Comparison of ENCODE assay signal across 24 cellular contexts in genomic region chr12:48580831-48581230, GRCh38. TPM values are rescaled to one million over a fixed set of nuclear protein-coding genes. Genes with fewer than 3 reads are reported as not detected.
"Had no signal": no experiment of that assay in that cellular context is flagged by ENCODE, and none has a peak within 500 bp of the region (broad histone marks: within the 10 kb centered on the region; RNA-seq: fewer than 3 reads in every experiment).

No MANE protein-coding gene starts in this region.

- H3K4me1 ChIP-seq: esophagus muscularis mucosa, parathyroid adenoma, stomach, testis, upper lobe of right lung had no signal

- H2AFZ ChIP-seq: parathyroid adenoma had no signal

- H3K27me3 ChIP-seq: testis, upper lobe of right lung had no signal

- ATAC-seq: activated CD4-positive, alpha-beta T cell treated with anti-CD3 and anti-CD28 coated beads for 36 hours; activated naive CD4-positive, alpha-beta T cell treated with anti-CD3 and anti-CD28 coated beads, Interleukin-2, amount 50 U/mL, for 72 hours; natural killer cell; upper lobe of right lung had no signal

- H3K4me3 ChIP-seq: esophagus muscularis mucosa, stomach, testis, upper lobe of right lung had no signal

- H3K27ac ChIP-seq: esophagus muscularis mucosa, neutrophil, parathyroid adenoma, stomach, testis, upper lobe of right lung, WERI-Rb-1 had no signal

- H3K9ac ChIP-seq: parathyroid adenoma had no signal

- FAIRE-seq: colon had no signal

- H3K36me3 ChIP-seq: esophagus muscularis mucosa, neutrophil, stomach, upper lobe of right lung, WERI-Rb-1 had no signal

- H3K79me2 ChIP-seq: parathyroid adenoma had no signal

- DNase-seq: activated CD4-positive, alpha-beta memory T cell treated with anti-CD3 and anti-CD28 coated beads, Interleukin-2, amount 10 ng/mL, durations not matched to agents 7 days and 5 days; activated CD4-positive, alpha-beta T cell treated with anti-CD3 and anti-CD28 coated beads for 36 hours; activated effector memory CD4-positive, alpha-beta T cell treated with Interleukin-2 at 50 U/mL for 16 hours; activated T-cell treated with anti-CD3 and anti-CD28 coated beads, Interleukin-2, amount 50 U/mL, for 24 hours; caudate nucleus; hypothalamus; kidney glomerular epithelial cell; mesendoderm; natural killer cell; stimulated activated CD4-positive, alpha-beta T cell treated with anti-CD3 and anti-CD28 coated beads, Interleukin-12 subunit alpha, Interleukin-12 subunit beta, amount 100 ng/mL, for 4 hours; stimulated activated CD4-positive, alpha-beta T cell treated with anti-CD3 and anti-CD28 coated beads, Interleukin-2, amount 100 ng/mL, for 24 hours; stomach; T-helper 9 cell; testis; upper lobe of right lung; WERI-Rb-1 had no signal

- H3K9me3 ChIP-seq: esophagus muscularis mucosa, neutrophil, stomach, testis, upper lobe of right lung had no signal

RNA-seq across cellular contexts. Expression of gene LALBA, which starts 11.0 kb away (rescaled TPM):
- total RNA-seq: activated CD4-positive, alpha-beta memory T cell treated with anti-CD3 and anti-CD28 coated beads, Interleukin-2, amount 10 ng/mL, durations not matched to agents 7 days and 5 days; activated CD4-positive, alpha-beta T cell treated with anti-CD3 and anti-CD28 coated beads for 36 hours; activated naive CD4-positive, alpha-beta T cell treated with anti-CD3 and anti-CD28 coated beads, Interleukin-2, amount 50 U/mL, for 72 hours; esophagus muscularis mucosa; glomerular endothelial cell; liver; natural killer cell; renal cortical epithelial cell; stomach; upper lobe of right lung had no signal
- polyA plus RNA-seq: liver, stomach had no signal

RNA-seq across cellular contexts. Expression of gene OR8S1, which starts 55.4 kb away (rescaled TPM):
- total RNA-seq: activated CD4-positive, alpha-beta memory T cell treated with anti-CD3 and anti-CD28 coated beads, Interleukin-2, amount 10 ng/mL, durations not matched to agents 7 days and 5 days; activated CD4-positive, alpha-beta T cell treated with anti-CD3 and anti-CD28 coated beads for 36 hours; activated naive CD4-positive, alpha-beta T cell treated with anti-CD3 and anti-CD28 coated beads, Interleukin-2, amount 50 U/mL, for 72 hours; glomerular endothelial cell; liver; natural killer cell; renal cortical epithelial cell; stomach; testis; upper lobe of right lung had no signal
- polyA plus RNA-seq: liver, stomach had no signal
